In the genomic region with DNA sequence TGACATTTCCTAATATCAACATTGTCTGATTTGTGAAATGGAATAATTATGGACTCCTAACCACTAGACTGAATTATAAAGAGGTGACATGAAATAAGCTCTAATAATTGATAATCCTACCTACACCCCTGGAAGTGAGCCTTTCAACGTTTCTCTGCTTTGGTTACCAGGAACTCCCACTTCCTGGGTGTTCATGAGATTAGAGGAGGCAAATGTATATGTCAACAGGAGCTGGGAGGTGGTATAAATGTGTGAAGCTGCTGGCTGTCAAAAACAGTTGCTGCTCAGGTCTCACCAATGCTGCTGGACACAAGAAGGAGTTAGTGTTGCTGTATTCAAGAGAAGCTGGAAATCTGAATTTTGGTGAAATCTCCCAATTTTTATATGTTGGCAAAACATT, we compare ENCODE assay signal across 18 cellular contexts.
"Had no signal": no experiment of that assay in that cellular context is flagged by ENCODE, and none has a peak within 500 bp of the region (broad histone marks: within the 10 kb centered on the region; RNA-seq: fewer than 3 reads in every experiment).

No MANE protein-coding gene starts in this region.

- H3K27ac ChIP-seq: cardiac muscle cell, esophagus squamous epithelium, prostate gland, transverse colon had no signal

- H3K4me1 ChIP-seq: esophagus squamous epithelium, prostate gland, transverse colon had no signal

- H3K27me3 ChIP-seq: cardiac muscle cell, esophagus squamous epithelium, transverse colon had no signal

- ATAC-seq: left ventricle myocardium superior; mucosa of descending colon; right cardiac atrium; stimulated activated naive CD8-positive, alpha-beta T cell treated with anti-CD3 and anti-CD28 coated beads, Interleukin-15, Interleukin-2, amounts not matched to agents 100 U/mL and 50 U/mL, for 24 hours had no signal

- DNase-seq: activated CD4-positive, alpha-beta T cell treated with anti-CD3 and anti-CD28 coated beads for 4 hours; activated naive CD4-positive, alpha-beta T cell treated with Interleukin-2 at 50 U/mL for 16 hours; activated T-cell treated with anti-CD3 and anti-CD28 coated beads for 4 hours; amygdala; effector CD8-positive, alpha-beta T cell; esophagus squamous epithelium; left ventricle myocardium superior; mucosa of descending colon; naive B cell; right cardiac atrium; stimulated activated CD4-positive, alpha-beta T cell treated with anti-CD3 and anti-CD28 coated beads, Interleukin-2, amount 100 ng/mL, for 24 hours; stimulated activated naive CD8-positive, alpha-beta T cell treated with anti-CD3 and anti-CD28 coated beads, Interleukin-15, Interleukin-2, amounts not matched to agents 100 U/mL and 50 U/mL, for 24 hours; transverse colon had no signal

- H3K27me3 Mint-ChIP-seq: dendritic cell treated with granulocyte-macrophage colony-stimulating factor and Interleukin-4, amounts not matched to agents 40 ng/mL and 50 ng/mL, for 4 days; memory B cell had no signal

- H3K4me3 Mint-ChIP-seq: dendritic cell treated with granulocyte-macrophage colony-stimulating factor and Interleukin-4, amounts not matched to agents 40 ng/mL and 50 ng/mL, for 4 days; memory B cell; naive B cell; T-helper 2 cell treated with Interferon-gamma antibody and Interleukin-4, amounts not matched to agents 5 μg/mL and 100 μg/mL, for 36 hours had no signal

- H3K36me3 ChIP-seq: cardiac muscle cell, esophagus squamous epithelium, prostate gland, transverse colon had no signal

- H3K36me3 Mint-ChIP-seq: memory B cell, naive B cell had no signal

- H3K4me1 Mint-ChIP-seq: memory B cell, naive B cell had no signal

- H3K4me3 ChIP-seq: cardiac muscle cell, esophagus squamous epithelium, mucosa of descending colon, prostate gland, transverse colon had no signal

- H3K9me3 ChIP-seq: esophagus squamous epithelium, mucosa of descending colon, prostate gland, transverse colon had no signal

- H3K27ac Mint-ChIP-seq: dendritic cell treated with granulocyte-macrophage colony-stimulating factor and Interleukin-4, amounts not matched to agents 40 ng/mL and 50 ng/mL, for 4 days; memory B cell; naive B cell; T-helper 2 cell treated with Interferon-gamma antibody and Interleukin-4, amounts not matched to agents 5 μg/mL and 100 μg/mL, for 36 hours had no signal
